8 cellular contexts compared by ENCODE assay signal in the genomic region with DNA sequence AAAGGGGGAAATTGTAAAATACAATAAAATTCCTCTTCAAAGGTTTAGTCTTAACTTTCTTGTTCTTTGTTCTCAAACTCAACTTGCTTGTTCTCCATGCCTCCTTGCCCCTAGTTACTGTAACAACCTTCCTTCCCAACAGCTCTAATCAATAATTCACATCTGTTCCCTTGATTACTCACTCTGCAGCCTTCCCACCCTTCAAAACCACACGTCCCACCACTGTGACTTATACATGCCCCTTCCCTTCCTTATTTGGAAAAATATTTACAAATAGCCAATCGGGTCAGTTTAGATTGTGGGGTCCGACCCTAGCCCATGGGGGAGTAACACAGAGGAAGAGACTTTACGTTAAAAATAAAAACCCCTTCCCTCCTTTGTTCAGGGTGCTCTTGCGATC. TPM values are rescaled to one million over a fixed set of nuclear protein-coding genes. Genes with fewer than 3 reads are reported as not detected.
DNase-seq lines count a peak whose midpoint lies in the region; ATAC-seq and TF ChIP-seq lines count a peak whose summit lies in the region.

No MANE protein-coding gene starts in this region.

- peak; percentile 74 for DNase-seq in DMS114 treated with DMSO at 0.1 percent for 48 hours (lab: John Stamatoyannopoulos, UW; ENCODE audit: unreplicated experiment)
- DNase-seq in foreskin fibroblast, result peak; percentile 57 to 63
- no peak for DNase-seq in sigmoid colon
- DNase-seq in NCI-H1436 treated with DMSO at 0.1 percent for 48 hours (lab: John Stamatoyannopoulos, UW), result no peak
- DNase-seq in NCI-H1436 (lab: John Stamatoyannopoulos, UW), result no peak
- DNase-seq in NCI-H2081 treated with DMSO at 0.1 percent for 48 hours (lab: John Stamatoyannopoulos, UW), result no peak

- TF ChIP-seq CTCF in VCaP (conservative IDR thresholded peaks at IDR 0.05) (no peak), foreskin fibroblast (IDR thresholded peaks at IDR 0.05; ENCODE audit: low read depth, low read length) (no peak), sigmoid colon (IDR thresholded peaks at IDR 0.05) (no peak)

- H3K4me1 ChIP-seq in sigmoid colon, result peaks cover 0 to 23% (median 6%) of the 10 kb centered on the region in 4 donors

- H3K36me3 ChIP-seq in sigmoid colon, result no peaks in the 10 kb centered on the region

- intact Hi-C loops in sigmoid colon (cut with DNase I), result loop anchor here (1.0 to 10.0 kb wide), 5 partner anchors 33 to 233 kb away; a partner anchor contains a TSS

- no peak for TF ChIP-seq POLR2A in sigmoid colon (IDR thresholded peaks at IDR 0.05)

- peak overlapping the region; percentile 84 for H3K27ac ChIP-seq in VCaP
- peak overlapping the region; percentile 83 to 99 (median 88) for H3K27ac ChIP-seq in sigmoid colon

- H3K4me3 ChIP-seq in foreskin fibroblast (ENCODE audit: low read depth in 1 of 2, low read length in 2 of 2), result peak overlapping the region; percentile 80 to 87
- peak overlapping the region; percentile 54 to 85 (median 69) for H3K4me3 ChIP-seq in sigmoid colon

- peaks cover 0 to 15% (median 0%) of the 10 kb centered on the region in 4 donors for H3K9me3 ChIP-seq in sigmoid colon

- no peak for TF ChIP-seq EP300 in sigmoid colon (IDR thresholded peaks at IDR 0.05)

- peak; percentile 5 for ATAC-seq in HG03196 (IDR thresholded peaks at IDR 0.05; ENCODE audit: unreplicated experiment)

- no peaks in the 10 kb centered on the region for H3K27me3 ChIP-seq in sigmoid colon

- 1 to 2% methylated on average over 5 of the region's 5 CpGs for WGBS in sigmoid colon, 2 donors

RNA-seq across cellular contexts. Expression of a gene that starts 0.6 kb away (rescaled TPM):
- 10 to 100 TPM in 1 of 4 donors, 1 to 10 TPM in 3; 5.1 to 14.4 (median 6.7) TPM for total RNA-seq in sigmoid colon
- polyA plus RNA-seq in sigmoid colon, result 1 to 10 TPM; 1.2 to 3.9 (median 1.8) TPM

RNA-seq across cellular contexts. Expression of a gene that starts 34.4 kb away (rescaled TPM):
- total RNA-seq in sigmoid colon, result 10 to 100 TPM in 1 of 4 donors, 1 to 10 TPM in 3; 2.4 to 11.6 (median 7.3) TPM
- 1 to 10 TPM; 2.4 to 5.5 (median 2.5) TPM for polyA plus RNA-seq in sigmoid colon

Comparison
In these comparisons a context has a peak if more than half of its experiments do, and no peak if none do; other contexts are left out.
1. DNase-seq: peak in DMS114 treated with DMSO at 0.1 percent for 48 hours (single experiment) and foreskin fibroblast (2 of 2); none in sigmoid colon (single experiment), NCI-H1436 treated with DMSO at 0.1 percent for 48 hours (single experiment), NCI-H1436 (single experiment) and NCI-H2081 treated with DMSO at 0.1 percent for 48 hours (single experiment).